In genomic region chr15:25869696-25870095, GRCh38 we compare ENCODE assay signal across 21 cellular contexts.
"Had no signal": no experiment of that assay in that cellular context is flagged by ENCODE, and none has a peak within 500 bp of the region (broad histone marks: within the 10 kb centered on the region; RNA-seq: fewer than 3 reads in every experiment).

No MANE protein-coding gene starts in this region.

- ATAC-seq: heart left ventricle; natural killer cell; stimulated activated naive B cell treated with anti-CD40 and anti-IgM and Interleukin-4, amounts not matched to agents 10 μg/mL and 1 μg/mL and 100 μg/mL, for 72 hours had no signal

- DNase-seq: activated CD4-positive, alpha-beta memory T cell treated with anti-CD3 and anti-CD28 coated beads, Interleukin-2, amount 10 ng/mL, durations not matched to agents 7 days and 5 days; activated CD8-positive, alpha-beta memory T cell treated with anti-CD3 and anti-CD28 coated beads, Interleukin-2, amount 50 U/mL, for 4 hours; activated naive CD4-positive, alpha-beta T cell; activated naive CD8-positive, alpha-beta T cell treated with anti-CD3 and anti-CD28 coated beads, Interleukin-2, amount 10 ng/mL, durations not matched to agents 7 days and 5 days; brain microvascular endothelial cell; cortex of kidney; effector CD8-positive, alpha-beta T cell; heart left ventricle; immature natural killer cell; mesendoderm; natural killer cell; stimulated activated CD4-positive, alpha-beta T cell treated with anti-CD3 and anti-CD28 coated beads, Interleukin-15, amount 100 ng/mL, for 24 hours; stimulated activated CD4-positive, alpha-beta T cell treated with anti-CD3 and anti-CD28 coated beads, Interleukin-4, amount 100 ng/mL, for 1 hour; stimulated activated naive B cell treated with anti-CD40 and anti-IgM and Interleukin-4, amounts not matched to agents 10 μg/mL and 1 μg/mL and 100 μg/mL, for 72 hours; T1000; trophoblast cell had no signal

- H3K4me1 ChIP-seq: heart left ventricle, right atrium auricular region had no signal

- H3K27me3 ChIP-seq: brain microvascular endothelial cell, right atrium auricular region, suprapubic skin had no signal

- H3K27ac ChIP-seq: brain microvascular endothelial cell, heart left ventricle, neutrophil, right atrium auricular region, skin epidermis, suprapubic skin, VCaP had no signal

- H3K4me3 ChIP-seq: heart left ventricle, right atrium auricular region, skin epidermis, suprapubic skin had no signal

- H3K36me3 ChIP-seq: brain microvascular endothelial cell, heart left ventricle, neutrophil, right atrium auricular region, suprapubic skin had no signal

- H3K9me3 ChIP-seq: heart left ventricle, neutrophil, right atrium auricular region, suprapubic skin had no signal
